In the genomic region with DNA sequence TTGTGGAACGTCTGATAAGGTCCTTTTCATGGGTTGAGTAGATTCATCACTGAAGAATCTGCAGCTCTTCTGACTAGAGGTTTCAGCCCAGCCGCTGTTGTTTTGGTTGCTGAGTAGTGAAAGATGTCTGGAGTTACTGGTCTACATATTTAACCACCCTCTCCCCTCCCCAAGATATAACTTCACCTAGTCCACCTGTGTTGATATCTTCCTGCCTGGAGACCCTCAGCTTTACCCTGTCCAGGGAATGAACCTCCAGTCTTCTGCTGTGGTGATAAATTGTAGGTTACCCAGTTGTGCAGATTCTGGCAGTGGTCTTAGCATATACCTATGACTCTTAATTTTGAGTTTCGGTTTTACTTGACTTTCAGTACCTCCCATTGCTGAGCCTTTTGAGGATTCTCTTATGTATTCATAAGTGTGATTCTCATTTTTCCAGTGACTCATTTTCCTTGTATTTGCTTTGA, we compare ENCODE assay signal across 9 cellular contexts.
A peak's percentile ranks its signal among the peaks of the same experiment; 100 is the strongest.
DNase-seq lines count a peak whose midpoint lies in the region; ATAC-seq and TF ChIP-seq lines count a peak whose summit lies in the region.
"Had no signal": no experiment of that assay in that cellular context is flagged by ENCODE, and none has a peak within 500 bp of the region (broad histone marks: within the 10 kb centered on the region; RNA-seq: fewer than 3 reads in every experiment).

No MANE protein-coding gene starts in this region.

- DNase-seq in activated CD4-positive, alpha-beta T cell treated with anti-CD3 and anti-CD28 coated beads, Interleukin-2, amount 50 U/mL, for 48 hours: peak; percentile 55 to 65
- DNase-seq in naive thymus-derived CD8-positive, alpha-beta T cell: peak in 1 of 10 donors; percentile 18
- DNase-seq in ascending aorta (ENCODE audit: low spot score in 2 of 2) (no peak), substantia nigra (lab: John Stamatoyannopoulos, UW) (no peak), ecto neural progenitor cell (ENCODE audit: low spot score) (no peak), WTC11 (ENCODE audit: low spot score) (no peak)

- H3K9me3 ChIP-seq in ascending aorta: no peaks in the 10 kb centered on the region
- H3K9me3 ChIP-seq: thoracic aorta had no signal

- POLR2A ChIA-PET in naive thymus-derived CD8-positive, alpha-beta T cell (lab: Charles Lee): interaction anchor here (0.6 to 1.3 kb wide), 2 partner anchors 62 to 229 kb away, joined by 3 to 4 read pairs; no protein-coding TSS in a partner anchor
- POLR2A ChIA-PET in WTC11 (lab: Charles Lee): no interaction called here

- peak overlapping the region in 9 of 10 donors; percentile 22 to 81 (median 33) for H3K27ac Mint-ChIP-seq in naive thymus-derived CD8-positive, alpha-beta T cell
- no peak overlapping the region for H3K27ac Mint-ChIP-seq in WTC11

- no peak overlapping the region for H3K4me3 ChIP-seq in ascending aorta
- H3K4me3 ChIP-seq: thoracic aorta had no signal

- no peaks in the 10 kb centered on the region for H3K27me3 ChIP-seq in ascending aorta

- H3K9me3 Mint-ChIP-seq in naive thymus-derived CD8-positive, alpha-beta T cell: no peaks in the 10 kb centered on the region
- H3K9me3 Mint-ChIP-seq in WTC11: no peaks in the 10 kb centered on the region

- H3K4me1 ChIP-seq in ascending aorta: peaks cover 0 to 4% of the 10 kb centered on the region in 2 donors

- TF ChIP-seq CTCF in ascending aorta (IDR thresholded peaks at IDR 0.05) (no peak), WTC11 (IDR thresholded peaks at IDR 0.05) (no peak)

- CTCF ChIA-PET in WTC11 (lab: Charles Lee): no interaction called here

- peak; percentile 95 for ATAC-seq in GM18861 (IDR thresholded peaks at IDR 0.05; ENCODE audit: unreplicated experiment)
- peak; percentile 90 for ATAC-seq in HG02970 (IDR thresholded peaks at IDR 0.05; ENCODE audit: low FRiP score, unreplicated experiment)
- peak; percentile 38 to 68 for ATAC-seq in naive thymus-derived CD8-positive, alpha-beta T cell
- no peak for ATAC-seq in WTC11

- no peaks in the 10 kb centered on the region for H3K27me3 Mint-ChIP-seq in naive thymus-derived CD8-positive, alpha-beta T cell
- H3K27me3 Mint-ChIP-seq in WTC11 (ENCODE audit: low read depth): no peaks in the 10 kb centered on the region

- H3K27ac ChIP-seq in ascending aorta (no peak overlapping the region), substantia nigra (ENCODE audit: low read depth, low read length, poor library complexity, severe bottlenecking) (no peak overlapping the region)
- H3K27ac ChIP-seq: thoracic aorta had no signal

- intact Hi-C loops in ascending aorta (cut with DNase I): no loop called here

- peak overlapping the region; percentile 26 to 83 (median 62) for H3K4me3 Mint-ChIP-seq in naive thymus-derived CD8-positive, alpha-beta T cell
- no peak overlapping the region for H3K4me3 Mint-ChIP-seq in WTC11

- no peaks in the 10 kb centered on the region for H3K36me3 ChIP-seq in ascending aorta
- H3K36me3 ChIP-seq: thoracic aorta had no signal

- peaks cover 0 to 10% (median 2%) of the 10 kb centered on the region in 3 donors for H3K36me3 Mint-ChIP-seq in naive thymus-derived CD8-positive, alpha-beta T cell
- no peaks in the 10 kb centered on the region for H3K36me3 Mint-ChIP-seq in WTC11

- peaks cover 30 to 58% (median 56%) of the 10 kb centered on the region in 4 donors for H3K4me1 Mint-ChIP-seq in naive thymus-derived CD8-positive, alpha-beta T cell
- H3K4me1 Mint-ChIP-seq in WTC11: peaks cover 15% of the 10 kb centered on the region

TF ChIP-seq in WTC11, 78 proteins besides CTCF, POLR2A, EP300 and RAD21:
- TF ChIP-seq ZNF317 (CRISPR knock-in tag; IDR thresholded peaks at IDR 0.05; ENCODE audit: borderline replicate concordance, low read depth) (no peak), ELF4 (CRISPR knock-in tag; IDR thresholded peaks at IDR 0.05; ENCODE audit: low read depth) (no peak)
- TF ChIP-seq, protein P1, sequence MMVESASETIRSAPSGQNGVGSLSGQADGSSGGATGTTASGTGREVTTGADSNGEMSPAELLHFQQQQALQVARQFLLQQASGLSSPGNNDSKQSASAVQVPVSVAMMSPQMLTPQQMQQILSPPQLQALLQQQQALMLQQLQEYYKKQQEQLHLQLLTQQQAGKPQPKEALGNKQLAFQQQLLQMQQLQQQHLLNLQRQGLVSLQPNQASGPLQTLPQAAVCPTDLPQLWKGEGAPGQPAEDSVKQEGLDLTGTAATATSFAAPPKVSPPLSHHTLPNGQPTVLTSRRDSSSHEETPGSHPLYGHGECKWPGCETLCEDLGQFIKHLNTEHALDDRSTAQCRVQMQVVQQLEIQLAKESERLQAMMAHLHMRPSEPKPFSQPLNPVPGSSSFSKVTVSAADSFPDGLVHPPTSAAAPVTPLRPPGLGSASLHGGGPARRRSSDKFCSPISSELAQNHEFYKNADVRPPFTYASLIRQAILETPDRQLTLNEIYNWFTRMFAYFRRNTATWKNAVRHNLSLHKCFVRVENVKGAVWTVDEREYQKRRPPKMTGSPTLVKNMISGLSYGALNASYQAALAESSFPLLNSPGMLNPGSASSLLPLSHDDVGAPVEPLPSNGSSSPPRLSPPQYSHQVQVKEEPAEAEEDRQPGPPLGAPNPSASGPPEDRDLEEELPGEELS (CRISPR knock-in tag; IDR thresholded peaks at IDR 0.05): no peak
- TF ChIP-seq, protein P2, sequence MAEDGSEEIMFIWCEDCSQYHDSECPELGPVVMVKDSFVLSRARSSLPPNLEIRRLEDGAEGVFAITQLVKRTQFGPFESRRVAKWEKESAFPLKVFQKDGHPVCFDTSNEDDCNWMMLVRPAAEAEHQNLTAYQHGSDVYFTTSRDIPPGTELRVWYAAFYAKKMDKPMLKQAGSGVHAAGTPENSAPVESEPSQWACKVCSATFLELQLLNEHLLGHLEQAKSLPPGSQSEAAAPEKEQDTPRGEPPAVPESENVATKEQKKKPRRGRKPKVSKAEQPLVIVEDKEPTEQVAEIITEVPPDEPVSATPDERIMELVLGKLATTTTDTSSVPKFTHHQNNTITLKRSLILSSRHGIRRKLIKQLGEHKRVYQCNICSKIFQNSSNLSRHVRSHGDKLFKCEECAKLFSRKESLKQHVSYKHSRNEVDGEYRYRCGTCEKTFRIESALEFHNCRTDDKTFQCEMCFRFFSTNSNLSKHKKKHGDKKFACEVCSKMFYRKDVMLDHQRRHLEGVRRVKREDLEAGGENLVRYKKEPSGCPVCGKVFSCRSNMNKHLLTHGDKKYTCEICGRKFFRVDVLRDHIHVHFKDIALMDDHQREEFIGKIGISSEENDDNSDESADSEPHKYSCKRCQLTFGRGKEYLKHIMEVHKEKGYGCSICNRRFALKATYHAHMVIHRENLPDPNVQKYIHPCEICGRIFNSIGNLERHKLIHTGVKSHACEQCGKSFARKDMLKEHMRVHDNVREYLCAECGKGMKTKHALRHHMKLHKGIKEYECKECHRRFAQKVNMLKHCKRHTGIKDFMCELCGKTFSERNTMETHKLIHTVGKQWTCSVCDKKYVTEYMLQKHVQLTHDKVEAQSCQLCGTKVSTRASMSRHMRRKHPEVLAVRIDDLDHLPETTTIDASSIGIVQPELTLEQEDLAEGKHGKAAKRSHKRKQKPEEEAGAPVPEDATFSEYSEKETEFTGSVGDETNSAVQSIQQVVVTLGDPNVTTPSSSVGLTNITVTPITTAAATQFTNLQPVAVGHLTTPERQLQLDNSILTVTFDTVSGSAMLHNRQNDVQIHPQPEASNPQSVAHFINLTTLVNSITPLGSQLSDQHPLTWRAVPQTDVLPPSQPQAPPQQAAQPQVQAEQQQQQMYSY (CRISPR knock-in tag; IDR thresholded peaks at IDR 0.05): no peak
- TF ChIP-seq, protein P3, sequence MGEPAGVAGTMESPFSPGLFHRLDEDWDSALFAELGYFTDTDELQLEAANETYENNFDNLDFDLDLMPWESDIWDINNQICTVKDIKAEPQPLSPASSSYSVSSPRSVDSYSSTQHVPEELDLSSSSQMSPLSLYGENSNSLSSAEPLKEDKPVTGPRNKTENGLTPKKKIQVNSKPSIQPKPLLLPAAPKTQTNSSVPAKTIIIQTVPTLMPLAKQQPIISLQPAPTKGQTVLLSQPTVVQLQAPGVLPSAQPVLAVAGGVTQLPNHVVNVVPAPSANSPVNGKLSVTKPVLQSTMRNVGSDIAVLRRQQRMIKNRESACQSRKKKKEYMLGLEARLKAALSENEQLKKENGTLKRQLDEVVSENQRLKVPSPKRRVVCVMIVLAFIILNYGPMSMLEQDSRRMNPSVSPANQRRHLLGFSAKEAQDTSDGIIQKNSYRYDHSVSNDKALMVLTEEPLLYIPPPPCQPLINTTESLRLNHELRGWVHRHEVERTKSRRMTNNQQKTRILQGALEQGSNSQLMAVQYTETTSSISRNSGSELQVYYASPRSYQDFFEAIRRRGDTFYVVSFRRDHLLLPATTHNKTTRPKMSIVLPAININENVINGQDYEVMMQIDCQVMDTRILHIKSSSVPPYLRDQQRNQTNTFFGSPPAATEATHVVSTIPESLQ (CRISPR knock-in tag; IDR thresholded peaks at IDR 0.05): no peak
- TF ChIP-seq, protein P4, sequence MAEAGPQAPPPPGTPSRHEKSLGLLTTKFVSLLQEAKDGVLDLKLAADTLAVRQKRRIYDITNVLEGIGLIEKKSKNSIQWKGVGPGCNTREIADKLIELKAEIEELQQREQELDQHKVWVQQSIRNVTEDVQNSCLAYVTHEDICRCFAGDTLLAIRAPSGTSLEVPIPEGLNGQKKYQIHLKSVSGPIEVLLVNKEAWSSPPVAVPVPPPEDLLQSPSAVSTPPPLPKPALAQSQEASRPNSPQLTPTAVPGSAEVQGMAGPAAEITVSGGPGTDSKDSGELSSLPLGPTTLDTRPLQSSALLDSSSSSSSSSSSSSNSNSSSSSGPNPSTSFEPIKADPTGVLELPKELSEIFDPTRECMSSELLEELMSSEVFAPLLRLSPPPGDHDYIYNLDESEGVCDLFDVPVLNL (CRISPR knock-in tag; IDR thresholded peaks at IDR 0.05; ENCODE audit: borderline replicate concordance, low read depth): no peak
TF ChIP-seq in WTC11: peak in this region for 0.

Comparison
In these comparisons a context has a peak if more than half of its experiments do, and no peak if none do; other contexts are left out.
1. DNase-seq: peak in activated CD4-positive, alpha-beta T cell treated with anti-CD3 and anti-CD28 coated beads, Interleukin-2, amount 50 U/mL, for 48 hours (2 of 2); none in ascending aorta (0 of 2), substantia nigra (0 of 49), ecto neural progenitor cell (single experiment) and WTC11 (single experiment).